Comparison of ENCODE assay signal across 8 cellular contexts in genomic region chr1:173714759-173715537, GRCh38. TPM values are rescaled to one million over a fixed set of nuclear protein-coding genes. Genes with fewer than 3 reads are reported as not detected.
DNase-seq lines count a peak whose midpoint lies in the region; ATAC-seq and TF ChIP-seq lines count a peak whose summit lies in the region.

TSS of gene KLHL20 (plus strand) at chr1:173714981. CDS start at chr1:173716044, 1,063 bp downstream.

- peak within 1 kb of the TSS; percentile 96 for H3K27ac ChIP-seq in thymus (ENCODE audit: low read depth)

- peak; percentile 92 for ATAC-seq in HG02623 (IDR thresholded peaks at IDR 0.05; ENCODE audit: unreplicated experiment)

- no peaks in the 10 kb centered on the region for H3K36me3 ChIP-seq in thymus (ENCODE audit: control insufficient read depth, insufficient read depth)

- H3K9me3 ChIP-seq in thymus (ENCODE audit: control insufficient read depth) = no peaks in the 10 kb centered on the region

- under 1% methylated on average over 43 of the region's 43 CpGs for WGBS in thymus

- H3K4me1 ChIP-seq in thymus (ENCODE audit: control insufficient read depth, insufficient read depth, low read length) = no peaks in the 10 kb centered on the region

- peaks cover 30% of the 10 kb centered on the region for H3K4me1 Mint-ChIP-seq in activated naive CD8-positive, alpha-beta T cell (ENCODE audit: low read depth)
- peaks cover 29% of the 10 kb centered on the region for H3K4me1 Mint-ChIP-seq in osteocyte (ENCODE audit: unreplicated experiment)

- H3K27me3 ChIP-seq in thymus (ENCODE audit: control insufficient read depth, insufficient read depth) = no peaks in the 10 kb centered on the region

- intact Hi-C loops in head of caudate nucleus (cut with DNase I) = loop anchor here (5.0 kb wide), 1 partner anchor 233 kb away; no protein-coding TSS in a partner anchor

- TF ChIP-seq POLR2A in GM10847 (IDR thresholded peaks at IDR 0.05; ENCODE audit: extremely low read depth, insufficient read length) = peak; percentile 80

- peak within 1 kb of the TSS; percentile 75 for H3K4me3 ChIP-seq in thymus (ENCODE audit: low read length)

- no peak for TF ChIP-seq CTCF in osteocyte (IDR thresholded peaks at IDR 0.05)

- H3K27me3 Mint-ChIP-seq in activated naive CD8-positive, alpha-beta T cell = peaks cover 9% of the 10 kb centered on the region
- H3K27me3 Mint-ChIP-seq in osteocyte (ENCODE audit: unreplicated experiment) = peaks cover 18% of the 10 kb centered on the region

- peak within 1 kb of the TSS; percentile 93 for H3K27ac Mint-ChIP-seq in activated naive CD8-positive, alpha-beta T cell
- H3K27ac Mint-ChIP-seq in osteocyte (ENCODE audit: unreplicated experiment) = peak within 1 kb of the TSS; percentile 97

- no peaks in the 10 kb centered on the region for H3K9me3 Mint-ChIP-seq in activated naive CD8-positive, alpha-beta T cell (ENCODE audit: low read depth)
- no peaks in the 10 kb centered on the region for H3K9me3 Mint-ChIP-seq in osteocyte (ENCODE audit: unreplicated experiment)

- DNase-seq in NCI-H1105 (lab: John Stamatoyannopoulos, UW) (peak; percentile 87), SKM-1 treated with dmso at 0.1 percent for 144 hours (lab: John Stamatoyannopoulos, UW; ENCODE audit: unreplicated experiment) (peak; percentile 97), head of caudate nucleus (peak; percentile 69 to 93 (median 83)), osteocyte (ENCODE audit: extremely low spot score, unreplicated experiment) (peak; percentile 93)

- peaks cover 7% of the 10 kb centered on the region for H3K36me3 Mint-ChIP-seq in activated naive CD8-positive, alpha-beta T cell
- H3K36me3 Mint-ChIP-seq in osteocyte (ENCODE audit: unreplicated experiment) = peaks cover 4% of the 10 kb centered on the region

- H3K4me3 Mint-ChIP-seq in activated naive CD8-positive, alpha-beta T cell = peak within 1 kb of the TSS; percentile 94
- H3K4me3 Mint-ChIP-seq in osteocyte (ENCODE audit: unreplicated experiment) = peak within 1 kb of the TSS; percentile 98

RNA-seq across cellular contexts. Expression of gene KLHL20, which starts in this region (rescaled TPM):
- 27.1 and 27.8 TPM in 2 replicates for total RNA-seq in osteocyte
- polyA plus RNA-seq in thymus = 13.2 TPM

Comparison
In these comparisons a context has a peak if more than half of its experiments do, and no peak if none do; other contexts are left out.
1. Peak in every context shown above with its lines: DNase-seq, ATAC-seq, H3K4me3 ChIP-seq and H3K27ac ChIP-seq.